ENCODE assay signal across 25 cellular contexts in genomic region chr5:1405539-1406530, GRCh38. TPM values are rescaled to one million over a fixed set of nuclear protein-coding genes. Genes with fewer than 3 reads are reported as not detected.
DNase-seq lines count a peak whose midpoint lies in the region; ATAC-seq, FAIRE-seq and TF ChIP-seq lines count a peak whose summit lies in the region.
"Had no signal": no experiment of that assay in that cellular context is flagged by ENCODE, and none has a peak within 500 bp of the region (broad histone marks: within the 10 kb centered on the region; RNA-seq: fewer than 3 reads in every experiment).

No MANE protein-coding gene starts in this region.

- CTCF ChIA-PET in OCI-LY7 (lab: Charles Lee; ENCODE audit: unreplicated experiment) (no interaction called here), WTC11 (lab: Charles Lee) (interaction anchor here (0.7 to 1.4 kb wide), 2 partner anchors 25 to 239 kb away, joined by 3 to 6 read pairs; no protein-coding TSS in a partner anchor)

- H3K36me3 ChIP-seq in OCI-LY7 (ENCODE audit: insufficient read depth, low read length) (no peaks in the 10 kb centered on the region), kidney (ENCODE audit: control insufficient read depth in 1 of 2, insufficient read depth in 2 of 2, low read length in 2 of 2) (no peaks in the 10 kb centered on the region), sigmoid colon (no peaks in the 10 kb centered on the region)
- H3K36me3 ChIP-seq: HAP-1, SJSA1 had no signal

- no peak for FAIRE-seq in kidney (lab: Jason Lieb, UNC)
- FAIRE-seq: D721Med had no signal

- H3K27me3 ChIP-seq in sigmoid colon = peaks cover 0 to 38% (median 5%) of the 10 kb centered on the region in 3 donors

- no peaks in the 10 kb centered on the region for H3K79me2 ChIP-seq in OCI-LY7 (ENCODE audit: insufficient read depth, low read depth, low read length)

- no peaks in the 10 kb centered on the region for H3K36me3 Mint-ChIP-seq in WTC11

- POLR2A ChIA-PET in OCI-LY7 (lab: Charles Lee) (no interaction called here), WTC11 (lab: Charles Lee) (no interaction called here)

- H3K27ac Mint-ChIP-seq in WTC11 = no peak overlapping the region

- no peaks in the 10 kb centered on the region for H3K9me2 ChIP-seq in OCI-LY7 (ENCODE audit: insufficient read depth, low read length)

- H3K27ac ChIP-seq in OCI-LY7 (ENCODE audit: low read depth, low read length, poor library complexity, severe bottlenecking) = no peak overlapping the region
- H3K27ac ChIP-seq in kidney (ENCODE audit: low read depth in 2 of 2, low read length in 2 of 2) = no peak overlapping the region
- no peak overlapping the region for H3K27ac ChIP-seq in sigmoid colon
- H3K27ac ChIP-seq: C4-2B, HL-60, RWPE1, SJSA1 had no signal

- H3K4me1 Mint-ChIP-seq in WTC11 = no peaks in the 10 kb centered on the region

- H3K4me1 ChIP-seq in OCI-LY7 (ENCODE audit: insufficient read depth, low read length, poor library complexity, severe bottlenecking) (no peaks in the 10 kb centered on the region), kidney (ENCODE audit: control insufficient read depth in 1 of 2, insufficient read depth in 1 of 2, low read depth in 1 of 2, low read length in 2 of 2) (no peaks in the 10 kb centered on the region), sigmoid colon (no peaks in the 10 kb centered on the region)
- H3K4me1 ChIP-seq: HAP-1, SJSA1 had no signal

- H3K27me3 Mint-ChIP-seq in WTC11 (ENCODE audit: low read depth) = no peaks in the 10 kb centered on the region; the same call in 1 of the 2 replicates

- TF ChIP-seq POLR2A in sigmoid colon (IDR thresholded peaks at IDR 0.05) = no peak

- intact Hi-C loops in OCI-LY7 (cut with micrococcal nuclease; ENCODE audit: unreplicated experiment) = no loop called here
- intact Hi-C loops in kidney (cut with DNase I) = no loop called here
- intact Hi-C loops in sigmoid colon (cut with DNase I) = no loop called here

- TF ChIP-seq CTCF in OCI-LY7 (conservative IDR thresholded peaks at IDR 0.05; ENCODE audit: low read length) = 0 out of 2 replicates have a peak, but pooled peaks have one; percentile 15
- TF ChIP-seq CTCF in WTC11 (IDR thresholded peaks at IDR 0.05) = no peak
- no peak for TF ChIP-seq CTCF in kidney (IDR thresholded peaks at IDR 0.05; ENCODE audit: borderline replicate concordance, extremely low read depth, insufficient read depth)
- TF ChIP-seq CTCF in sigmoid colon (IDR thresholded peaks at IDR 0.05) = no peak

- no peak for TF ChIP-seq EP300 in sigmoid colon (IDR thresholded peaks at IDR 0.05)

- BruUV-seq in OCI-LY7 (replicated peaks; lab: Mats Ljungman, UMichigan) = no TSS peak

- 79 to 85% methylated on average over 40 of the region's 40 CpGs for WGBS in sigmoid colon, 2 donors

- H4K20me1 ChIP-seq in OCI-LY7 (ENCODE audit: insufficient read depth, low read length) = no peaks in the 10 kb centered on the region

- no peak overlapping the region for H3K9ac ChIP-seq in kidney (ENCODE audit: low read length in 2 of 2)

- H3K4me3 Mint-ChIP-seq in WTC11 = no peak overlapping the region

- no peak overlapping the region for H3K4me2 ChIP-seq in OCI-LY7 (ENCODE audit: low read length)

- no peak for DNase-seq in OCI-LY7 (ENCODE audit: low spot score)
- peak; percentile 10 for DNase-seq in WTC11 (ENCODE audit: low spot score)
- DNase-seq in kidney = peak; percentile 52
- peak; percentile 55 for DNase-seq in sigmoid colon
- no peak for DNase-seq in NCI-H146 (lab: John Stamatoyannopoulos, UW)
- DNase-seq in GF-D8 (lab: John Stamatoyannopoulos, UW) = no peak
- DNase-seq in retina = no peak
- DNase-seq in NCI-H1417 (lab: John Stamatoyannopoulos, UW) = no peak
- DNase-seq: ACHN, AML-193, DMS79, IMR-90, Kasumi-1, MM.1S, NCI-H1092, NCI-H1694 treated with DMSO at 0.1 percent for 48 hours, NCI-H2107, NCI-H510A treated with DMSO at 0.1 percent for 48 hours had no signal

- H3K9me3 ChIP-seq in OCI-LY7 (ENCODE audit: low read length) = no peaks in the 10 kb centered on the region
- no peaks in the 10 kb centered on the region for H3K9me3 ChIP-seq in kidney (ENCODE audit: control insufficient read depth in 1 of 2, low read length in 2 of 2)
- H3K9me3 ChIP-seq in sigmoid colon = no peaks in the 10 kb centered on the region
- H3K9me3 ChIP-seq: HAP-1, SJSA1 had no signal

- no peak overlapping the region for H2AFZ ChIP-seq in OCI-LY7 (ENCODE audit: low read length)

- ATAC-seq in WTC11 = no peak

- H3K9me3 Mint-ChIP-seq in WTC11 = no peaks in the 10 kb centered on the region

- H3K4me3 ChIP-seq in OCI-LY7 (ENCODE audit: low read depth, low read length, poor library complexity, severe bottlenecking) = no peak overlapping the region
- no peak overlapping the region for H3K4me3 ChIP-seq in kidney (ENCODE audit: low read length in 2 of 2)
- H3K4me3 ChIP-seq in sigmoid colon = no peak overlapping the region
- H3K4me3 ChIP-seq: HAP-1, SJSA1 had no signal

TF ChIP-seq in WTC11, 78 proteins besides CTCF, POLR2A, EP300 and RAD21:
- no peak for TF ChIP-seq TEAD1 (CRISPR knock-in tag; IDR thresholded peaks at IDR 0.05)
TF ChIP-seq in WTC11: peak in this region for 0.

RNA-seq across cellular contexts. Expression of gene SLC6A3, which starts 39.4 kb away (rescaled TPM):
- 0.05 TPM in 1 of 2 replicates, not detected in the other for total RNA-seq in OCI-LY7 (2014; rRNA removed; shearing (Covaris generic))
- total RNA-seq in OCI-LY7 (2022) (not detected in 2 replicates), WTC11 (2021) (0.53 to 0.74 TPM (median 0.64 TPM) in 3 replicates), kidney (0.54 TPM), sigmoid colon (not detected)
- polyA plus RNA-seq in kidney (ENCODE audit: insufficient read depth, low read depth, low replicate concordance) (0.09 TPM), sigmoid colon (under 1 TPM in 1 of 3 donors, not detected in 2; 0.06 TPM)
- total RNA-seq: HT1080, IMR-90, SJSA1 had no signal
- polyA plus RNA-seq: IMR-90 had no signal

Comparison
In these comparisons a context has a peak if more than half of its experiments do, and no peak if none do; other contexts are left out.
1. DNase-seq: peak in WTC11 (single experiment), kidney (single experiment) and sigmoid colon (single experiment); none in OCI-LY7 (single experiment), NCI-H146 (single experiment), GF-D8 (single experiment), retina (single experiment) and NCI-H1417 (0 of 3).